In the genomic region with DNA sequence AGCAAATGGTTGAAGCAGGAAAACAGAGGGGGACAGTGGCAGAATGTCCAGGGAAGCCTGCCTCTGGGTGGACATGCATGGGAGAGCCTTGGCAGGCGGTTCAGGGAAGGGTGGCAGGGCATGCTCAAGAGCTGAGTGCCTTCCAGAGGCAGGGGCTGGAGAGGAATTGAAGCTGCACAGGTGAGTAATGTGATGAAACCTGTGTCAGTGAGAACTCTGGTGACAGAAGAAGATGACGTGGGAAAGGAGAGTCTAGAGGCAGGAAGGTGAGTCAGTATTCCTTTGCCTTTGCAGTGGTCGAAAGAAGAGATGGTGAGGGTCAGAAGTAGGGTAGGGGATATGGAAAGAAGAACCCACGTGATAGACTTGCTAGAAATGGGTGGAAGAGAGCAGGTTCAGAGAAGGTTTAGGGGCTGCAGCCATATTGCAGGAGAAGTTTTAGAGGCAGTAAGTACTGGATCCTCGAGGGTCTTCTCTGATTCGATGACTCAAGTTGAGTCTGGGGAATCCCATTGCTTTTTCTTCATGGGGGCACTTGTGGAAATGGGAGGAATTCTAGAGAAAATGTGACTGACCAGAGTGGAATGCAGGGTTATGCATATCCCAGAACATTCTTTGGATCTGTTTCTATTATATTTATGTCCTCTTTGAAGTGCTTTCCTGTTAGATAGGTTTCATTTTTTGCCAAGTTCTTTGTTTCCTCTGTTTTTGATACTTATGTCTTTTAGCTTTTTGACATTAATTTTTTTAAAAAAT, we compare ENCODE assay signal across 11 cellular contexts. TPM values are rescaled to one million over a fixed set of nuclear protein-coding genes. Genes with fewer than 3 reads are reported as not detected.
A peak's percentile ranks its signal among the peaks of the same experiment; 100 is the strongest.
DNase-seq lines count a peak whose midpoint lies in the region; ATAC-seq and TF ChIP-seq lines count a peak whose summit lies in the region.
"Had no signal": no experiment of that assay in that cellular context is flagged by ENCODE, and none has a peak within 500 bp of the region (broad histone marks: within the 10 kb centered on the region; RNA-seq: fewer than 3 reads in every experiment).

No MANE protein-coding gene starts in this region.

- DNase-seq in activated CD8-positive, alpha-beta T cell treated with anti-CD3 and anti-CD28 coated beads for 36 hours = no peak
- DNase-seq in activated CD8-positive, alpha-beta T cell treated with anti-CD3 and anti-CD28 coated beads, Interleukin-2, amount 10 ng/mL, durations not matched to agents 7 days and 5 days = no peak
- DNase-seq in fibroblast of villous mesenchyme (ENCODE audit: low read depth) = peak; percentile 33
- no peak for DNase-seq in stimulated activated effector memory CD8-positive, alpha-beta T cell treated with anti-CD3 and anti-CD28 coated beads, Interleukin-12 subunit alpha, Interleukin-12 subunit beta, amount 100 ng/mL, for 72 hours (ENCODE audit: low spot score in 2 of 2)
- no peak for DNase-seq in T1000 (lab: John Stamatoyannopoulos, UW)
- DNase-seq: activated CD8-positive, alpha-beta memory T cell treated with anti-CD3 and anti-CD28 coated beads, Interleukin-2, amount 50 U/mL, for 4 hours; NCI-H1105 had no signal

- CTCF ChIA-PET in activated CD8-positive, alpha-beta T cell treated with anti-CD3 and anti-CD28 coated beads for 36 hours (lab: Charles Lee) = no interaction called here
- CTCF ChIA-PET in activated CD8-positive, alpha-beta T cell treated with anti-CD3 and anti-CD28 coated beads, Interleukin-2, amount 10 ng/mL, durations not matched to agents 7 days and 5 days (lab: Charles Lee) = no interaction called here

- ATAC-seq in activated CD8-positive, alpha-beta T cell treated with anti-CD3 and anti-CD28 coated beads for 36 hours = peak; percentile 71
- no peak for ATAC-seq in activated CD8-positive, alpha-beta T cell treated with anti-CD3 and anti-CD28 coated beads, Interleukin-2, amount 10 ng/mL, durations not matched to agents 7 days and 5 days
- peak; percentile 96 for ATAC-seq in activated T-helper 17 cell treated with anti-CD3 and anti-CD28 coated beads, Interleukin-2, amount 50 U/mL, for 72 hours (replicated peaks)
- peak; percentile 74 for ATAC-seq in stimulated activated effector memory CD8-positive, alpha-beta T cell treated with anti-CD3 and anti-CD28 coated beads, Interleukin-12 subunit alpha, Interleukin-12 subunit beta, amount 100 ng/mL, for 72 hours
- ATAC-seq in GM18858 (IDR thresholded peaks at IDR 0.05; ENCODE audit: unreplicated experiment) (no peak), GM18861 (IDR thresholded peaks at IDR 0.05; ENCODE audit: unreplicated experiment) (no peak)
- ATAC-seq: esophagus mucosa had no signal

- no peak overlapping the region for H3K4me3 Mint-ChIP-seq in activated CD8-positive, alpha-beta T cell treated with anti-CD3 and anti-CD28 coated beads for 36 hours
- no peak overlapping the region for H3K4me3 Mint-ChIP-seq in activated CD8-positive, alpha-beta T cell treated with anti-CD3 and anti-CD28 coated beads, Interleukin-2, amount 10 ng/mL, durations not matched to agents 7 days and 5 days
- no peak overlapping the region for H3K4me3 Mint-ChIP-seq in activated T-helper 17 cell treated with anti-CD3 and anti-CD28 coated beads, Interleukin-2, amount 50 U/mL, for 72 hours
- no peak overlapping the region for H3K4me3 Mint-ChIP-seq in stimulated activated effector memory CD8-positive, alpha-beta T cell treated with anti-CD3 and anti-CD28 coated beads, Interleukin-12 subunit alpha, Interleukin-12 subunit beta, amount 100 ng/mL, for 72 hours

- no peaks in the 10 kb centered on the region for H3K9me3 Mint-ChIP-seq in activated CD8-positive, alpha-beta T cell treated with anti-CD3 and anti-CD28 coated beads for 36 hours
- no peaks in the 10 kb centered on the region for H3K9me3 Mint-ChIP-seq in activated CD8-positive, alpha-beta T cell treated with anti-CD3 and anti-CD28 coated beads, Interleukin-2, amount 10 ng/mL, durations not matched to agents 7 days and 5 days (ENCODE audit: insufficient read depth)
- no peaks in the 10 kb centered on the region for H3K9me3 Mint-ChIP-seq in activated T-helper 17 cell treated with anti-CD3 and anti-CD28 coated beads, Interleukin-2, amount 50 U/mL, for 72 hours
- no peaks in the 10 kb centered on the region for H3K9me3 Mint-ChIP-seq in stimulated activated effector memory CD8-positive, alpha-beta T cell treated with anti-CD3 and anti-CD28 coated beads, Interleukin-12 subunit alpha, Interleukin-12 subunit beta, amount 100 ng/mL, for 72 hours

- H3K4me3 ChIP-seq in fibroblast of villous mesenchyme (ENCODE audit: low read depth, low read length) = no peak overlapping the region

- POLR2A ChIA-PET in activated CD8-positive, alpha-beta T cell treated with anti-CD3 and anti-CD28 coated beads for 36 hours (lab: Charles Lee) = interaction anchor here (1.1 kb wide), 1 partner anchor 9 kb away, joined by 3 read pairs; no protein-coding TSS in a partner anchor
- POLR2A ChIA-PET in activated CD8-positive, alpha-beta T cell treated with anti-CD3 and anti-CD28 coated beads, Interleukin-2, amount 10 ng/mL, durations not matched to agents 7 days and 5 days (lab: Charles Lee) = no interaction called here

- peaks cover 17% of the 10 kb centered on the region for H3K4me1 Mint-ChIP-seq in activated CD8-positive, alpha-beta T cell treated with anti-CD3 and anti-CD28 coated beads for 36 hours (ENCODE audit: low read depth)
- peaks cover 12% of the 10 kb centered on the region for H3K4me1 Mint-ChIP-seq in activated CD8-positive, alpha-beta T cell treated with anti-CD3 and anti-CD28 coated beads, Interleukin-2, amount 10 ng/mL, durations not matched to agents 7 days and 5 days (ENCODE audit: low read depth)
- peaks cover 12% of the 10 kb centered on the region for H3K4me1 Mint-ChIP-seq in activated T-helper 17 cell treated with anti-CD3 and anti-CD28 coated beads, Interleukin-2, amount 50 U/mL, for 72 hours
- peaks cover 14% of the 10 kb centered on the region for H3K4me1 Mint-ChIP-seq in stimulated activated effector memory CD8-positive, alpha-beta T cell treated with anti-CD3 and anti-CD28 coated beads, Interleukin-12 subunit alpha, Interleukin-12 subunit beta, amount 100 ng/mL, for 72 hours

- no peaks in the 10 kb centered on the region for H3K27me3 Mint-ChIP-seq in activated CD8-positive, alpha-beta T cell treated with anti-CD3 and anti-CD28 coated beads for 36 hours
- H3K27me3 Mint-ChIP-seq in activated CD8-positive, alpha-beta T cell treated with anti-CD3 and anti-CD28 coated beads, Interleukin-2, amount 10 ng/mL, durations not matched to agents 7 days and 5 days (ENCODE audit: low read depth) = no peaks in the 10 kb centered on the region
- no peaks in the 10 kb centered on the region for H3K27me3 Mint-ChIP-seq in activated T-helper 17 cell treated with anti-CD3 and anti-CD28 coated beads, Interleukin-2, amount 50 U/mL, for 72 hours

- H3K27ac Mint-ChIP-seq in activated CD8-positive, alpha-beta T cell treated with anti-CD3 and anti-CD28 coated beads for 36 hours = peak overlapping the region; percentile 23
- H3K27ac Mint-ChIP-seq in activated CD8-positive, alpha-beta T cell treated with anti-CD3 and anti-CD28 coated beads, Interleukin-2, amount 10 ng/mL, durations not matched to agents 7 days and 5 days = no peak overlapping the region
- peak overlapping the region; percentile 5 for H3K27ac Mint-ChIP-seq in activated T-helper 17 cell treated with anti-CD3 and anti-CD28 coated beads, Interleukin-2, amount 50 U/mL, for 72 hours
- peak overlapping the region; percentile 10 for H3K27ac Mint-ChIP-seq in stimulated activated effector memory CD8-positive, alpha-beta T cell treated with anti-CD3 and anti-CD28 coated beads, Interleukin-12 subunit alpha, Interleukin-12 subunit beta, amount 100 ng/mL, for 72 hours

- no peak for TF ChIP-seq CTCF in activated CD8-positive, alpha-beta T cell treated with anti-CD3 and anti-CD28 coated beads for 36 hours (IDR thresholded peaks at IDR 0.05)
- no peak for TF ChIP-seq CTCF in fibroblast of villous mesenchyme (IDR thresholded peaks at IDR 0.05; ENCODE audit: insufficient read depth, low read depth, low read length)

- intact Hi-C loops in activated CD8-positive, alpha-beta T cell treated with anti-CD3 and anti-CD28 coated beads for 36 hours (cut with micrococcal nuclease) = no loop called here

- H3K36me3 Mint-ChIP-seq in activated CD8-positive, alpha-beta T cell treated with anti-CD3 and anti-CD28 coated beads for 36 hours (ENCODE audit: low read depth) = peaks cover 33% of the 10 kb centered on the region
- H3K36me3 Mint-ChIP-seq in activated CD8-positive, alpha-beta T cell treated with anti-CD3 and anti-CD28 coated beads, Interleukin-2, amount 10 ng/mL, durations not matched to agents 7 days and 5 days (ENCODE audit: low read depth) = peaks cover 54% of the 10 kb centered on the region
- peaks cover 88% of the 10 kb centered on the region for H3K36me3 Mint-ChIP-seq in activated T-helper 17 cell treated with anti-CD3 and anti-CD28 coated beads, Interleukin-2, amount 50 U/mL, for 72 hours (ENCODE audit: low read depth)
- H3K36me3 Mint-ChIP-seq in stimulated activated effector memory CD8-positive, alpha-beta T cell treated with anti-CD3 and anti-CD28 coated beads, Interleukin-12 subunit alpha, Interleukin-12 subunit beta, amount 100 ng/mL, for 72 hours = peaks cover 86% of the 10 kb centered on the region

RNA-seq across cellular contexts. Expression of gene TMEM87B, which starts 37.4 kb away (rescaled TPM):
- 10 to 100 TPM; 11.4 to 12.2 TPM for total RNA-seq in activated CD8-positive, alpha-beta T cell treated with anti-CD3 and anti-CD28 coated beads for 36 hours
- total RNA-seq in activated CD8-positive, alpha-beta T cell treated with anti-CD3 and anti-CD28 coated beads, Interleukin-2, amount 10 ng/mL, durations not matched to agents 7 days and 5 days = 10 to 100 TPM; 18.6 to 19.9 TPM
- 10 to 100 TPM; 19.9 to 27.7 TPM for total RNA-seq in activated T-helper 17 cell treated with anti-CD3 and anti-CD28 coated beads, Interleukin-2, amount 50 U/mL, for 72 hours
- 48.3 and 112 TPM in 2 replicates for total RNA-seq in fibroblast of villous mesenchyme

RNA-seq across cellular contexts. Expression of gene FBLN7, which starts 45.7 kb away (rescaled TPM):
- total RNA-seq in activated CD8-positive, alpha-beta T cell treated with anti-CD3 and anti-CD28 coated beads for 36 hours = 1 to 10 TPM; 7.4 to 7.9 TPM
- total RNA-seq in activated CD8-positive, alpha-beta T cell treated with anti-CD3 and anti-CD28 coated beads, Interleukin-2, amount 10 ng/mL, durations not matched to agents 7 days and 5 days = under 1 TPM; 0.58 to 0.91 TPM
- total RNA-seq in activated T-helper 17 cell treated with anti-CD3 and anti-CD28 coated beads, Interleukin-2, amount 50 U/mL, for 72 hours = 10 to 100 TPM; 24.4 to 49.9 TPM
- 1.3 and 6.1 TPM in 2 replicates for total RNA-seq in fibroblast of villous mesenchyme

Comparison
In these comparisons a context has a peak if more than half of its experiments do, and no peak if none do; other contexts are left out.
1. ATAC-seq: peak in activated CD8-positive, alpha-beta T cell treated with anti-CD3 and anti-CD28 coated beads for 36 hours (single experiment), activated T-helper 17 cell treated with anti-CD3 and anti-CD28 coated beads, Interleukin-2, amount 50 U/mL, for 72 hours (single experiment) and stimulated activated effector memory CD8-positive, alpha-beta T cell treated with anti-CD3 and anti-CD28 coated beads, Interleukin-12 subunit alpha, Interleukin-12 subunit beta, amount 100 ng/mL, for 72 hours (single experiment); none in activated CD8-positive, alpha-beta T cell treated with anti-CD3 and anti-CD28 coated beads, Interleukin-2, amount 10 ng/mL, durations not matched to agents 7 days and 5 days (single experiment), GM18858 (single experiment) and GM18861 (single experiment).